Comparison of ENCODE assay signal across 1 cellular context in genomic region chr4:22794731-22795130, GRCh38.
TF ChIP-seq lines count a peak whose summit lies in the region.

No MANE protein-coding gene starts in this region.

TF ChIP-seq in H1, 55 proteins besides CTCF, POLR2A, EP300 and RAD21 (continued from another document):
- TF ChIP-seq SIN3A (conservative IDR thresholded peaks at IDR 0.05 in 1 of 2, IDR thresholded peaks at IDR 0.05 in 1 of 2; ENCODE audit: low read depth in 1 of 2, low read length in 2 of 2): no peak
- no peak for TF ChIP-seq ZNF274 (IDR thresholded peaks at IDR 0.05; ENCODE audit: borderline replicate concordance, extremely low read depth, low read length)
- TF ChIP-seq TAF1 (IDR thresholded peaks at IDR 0.05; ENCODE audit: low read depth, low read length): no peak
TF ChIP-seq in H1: peak in this region for 0.
